Comparison of ENCODE assay signal across 16 cellular contexts in the genomic region with DNA sequence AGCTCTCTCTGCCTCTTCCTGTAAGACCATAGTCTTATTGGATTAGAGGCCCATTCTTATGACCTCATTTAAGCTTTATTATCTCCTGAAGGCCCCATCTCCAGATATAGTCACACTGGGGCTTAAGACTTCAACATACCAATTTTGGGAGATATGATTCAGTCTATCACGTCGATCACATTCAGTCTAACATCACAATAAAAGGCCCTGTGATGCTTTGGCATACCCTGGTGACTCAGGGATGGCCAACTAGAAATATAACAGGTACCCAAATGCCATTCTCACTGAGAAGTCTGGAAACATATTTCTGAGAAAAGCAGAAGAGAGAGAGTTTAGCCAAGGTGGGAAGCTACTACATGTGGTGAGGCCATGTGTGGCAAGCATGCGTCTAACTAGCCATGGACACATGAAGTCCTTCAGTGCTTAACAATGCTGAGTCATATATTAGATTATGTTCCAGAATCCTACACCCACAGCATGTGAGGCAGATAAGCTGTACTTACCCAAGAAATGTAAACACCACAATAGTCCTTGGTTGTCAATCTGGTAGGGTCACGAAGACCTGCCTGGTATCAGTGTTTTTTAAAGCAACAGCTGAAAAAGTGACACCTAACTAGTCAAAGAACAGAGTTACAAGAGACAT.
DNase-seq lines count a peak whose midpoint lies in the region; ATAC-seq, FAIRE-seq and TF ChIP-seq lines count a peak whose summit lies in the region.
"Had no signal": no experiment of that assay in that cellular context is flagged by ENCODE, and none has a peak within 500 bp of the region (broad histone marks: within the 10 kb centered on the region; RNA-seq: fewer than 3 reads in every experiment).

No MANE protein-coding gene starts in this region.

- ATAC-seq in stimulated activated naive CD8-positive, alpha-beta T cell treated with anti-CD3 and anti-CD28 coated beads, Interleukin-15, Interleukin-2, amounts not matched to agents 100 U/mL and 50 U/mL, for 24 hours, result peak; percentile 51
- no peak for ATAC-seq in stimulated activated naive CD8-positive, alpha-beta T cell treated with anti-CD3 and anti-CD28 coated beads, Interleukin-15, amount 100 ng/mL, for 72 hours
- ATAC-seq in upper lobe of right lung, result peak; percentile 85
- ATAC-seq in natural killer cell, result no peak
- no peak for ATAC-seq in GM21526 (IDR thresholded peaks at IDR 0.05; ENCODE audit: low FRiP score, unreplicated experiment)

- no peak overlapping the region for H3K27ac ChIP-seq in upper lobe of right lung
- no peak overlapping the region for H3K27ac ChIP-seq in RWPE1
- H3K27ac ChIP-seq: BLaER1 had no signal

- no peak overlapping the region for H3K4me3 Mint-ChIP-seq in stimulated activated naive CD8-positive, alpha-beta T cell treated with anti-CD3 and anti-CD28 coated beads, Interleukin-15, amount 100 ng/mL, for 72 hours
- no peak overlapping the region for H3K4me3 Mint-ChIP-seq in natural killer cell
- H3K4me3 Mint-ChIP-seq: stimulated activated naive CD8-positive, alpha-beta T cell treated with anti-CD3 and anti-CD28 coated beads, Interleukin-15, Interleukin-2, amounts not matched to agents 100 ng/mL and 50 ng/mL, for 24 hours had no signal

- no peak overlapping the region for H3K4me3 ChIP-seq in adipocyte (ENCODE audit: low read length)
- no peak overlapping the region for H3K4me3 ChIP-seq in upper lobe of right lung
- H3K4me3 ChIP-seq: BLaER1 had no signal

- POLR2A ChIA-PET in RWPE1 (lab: Yijun Ruan, JAX; ENCODE audit: low non-redundant PET), result no interaction called here

- intact Hi-C loops in upper lobe of right lung (cut with DNase I) (no loop called here), natural killer cell (cut with micrococcal nuclease) (no loop called here)

- H3K27me3 ChIP-seq in adipocyte (replicated peaks; ENCODE audit: control insufficient read depth, insufficient read depth, low read length), result no peaks in the 10 kb centered on the region
- H3K27me3 ChIP-seq in upper lobe of right lung, result no peaks in the 10 kb centered on the region
- H3K27me3 ChIP-seq: BLaER1 had no signal

- H3K36me3 Mint-ChIP-seq in natural killer cell, result no peaks in the 10 kb centered on the region

- no peak overlapping the region for H3K27ac Mint-ChIP-seq in stimulated activated naive CD8-positive, alpha-beta T cell treated with anti-CD3 and anti-CD28 coated beads, Interleukin-15, amount 100 ng/mL, for 72 hours
- H3K27ac Mint-ChIP-seq in natural killer cell, result no peak overlapping the region
- H3K27ac Mint-ChIP-seq: stimulated activated naive CD8-positive, alpha-beta T cell treated with anti-CD3 and anti-CD28 coated beads, Interleukin-15, Interleukin-2, amounts not matched to agents 100 ng/mL and 50 ng/mL, for 24 hours had no signal

- no peaks in the 10 kb centered on the region for H3K27me3 Mint-ChIP-seq in stimulated activated naive CD8-positive, alpha-beta T cell treated with anti-CD3 and anti-CD28 coated beads, Interleukin-15, amount 100 ng/mL, for 72 hours
- peaks cover 0 to 2% of the 10 kb centered on the region in 2 donors for H3K27me3 Mint-ChIP-seq in natural killer cell (ENCODE audit: low read depth in 2 of 2)
- H3K27me3 Mint-ChIP-seq: stimulated activated naive CD8-positive, alpha-beta T cell treated with anti-CD3 and anti-CD28 coated beads, Interleukin-15, Interleukin-2, amounts not matched to agents 100 ng/mL and 50 ng/mL, for 24 hours had no signal

- H3K4me1 ChIP-seq in adipocyte (ENCODE audit: control insufficient read depth, insufficient read depth, low read length) (no peaks in the 10 kb centered on the region), upper lobe of right lung (no peaks in the 10 kb centered on the region)

- CTCF ChIA-PET in RWPE1 (lab: Yijun Ruan, JAX), result no interaction called here

- H3K9me3 Mint-ChIP-seq in stimulated activated naive CD8-positive, alpha-beta T cell treated with anti-CD3 and anti-CD28 coated beads, Interleukin-15, amount 100 ng/mL, for 72 hours, result no peaks in the 10 kb centered on the region
- no peaks in the 10 kb centered on the region for H3K9me3 Mint-ChIP-seq in natural killer cell
- H3K9me3 Mint-ChIP-seq: stimulated activated naive CD8-positive, alpha-beta T cell treated with anti-CD3 and anti-CD28 coated beads, Interleukin-15, Interleukin-2, amounts not matched to agents 100 ng/mL and 50 ng/mL, for 24 hours had no signal

- no peak for DNase-seq in stimulated activated naive CD8-positive, alpha-beta T cell treated with anti-CD3 and anti-CD28 coated beads, Interleukin-15, Interleukin-2, amounts not matched to agents 100 U/mL and 50 U/mL, for 24 hours
- no peak for DNase-seq in stimulated activated naive CD8-positive, alpha-beta T cell treated with anti-CD3 and anti-CD28 coated beads, Interleukin-15, amount 100 ng/mL, for 72 hours
- DNase-seq in adipocyte (ENCODE audit: low read depth) (peak; percentile 1), upper lobe of right lung (no peak), RWPE1 (ENCODE audit: low spot score) (no peak), natural killer cell (no peak)
- DNase-seq: activated CD4-positive, alpha-beta T cell treated with anti-CD3 and anti-CD28 coated beads, Interleukin-2, amount 50 U/mL, for 1 hour; activated naive CD4-positive, alpha-beta T cell treated with anti-CD3 and anti-CD28 coated beads, Interleukin-2, amount 50 U/mL, for 16 hours; dermis blood vessel endothelial cell; GDM1; NCI-H1436 treated with DMSO at 0.1 percent for 48 hours; stimulated activated CD4-positive, alpha-beta T cell treated with anti-CD3 and anti-CD28 coated beads, Interleukin-4, amount 100 ng/mL, for 24 hours had no signal

- H3K9ac ChIP-seq in adipocyte (ENCODE audit: low read length), result no peak overlapping the region
- H3K9ac ChIP-seq: BLaER1 had no signal

- peak; percentile 92 for FAIRE-seq in islet of Langerhans (lab: Jason Lieb, UNC)

- H3K9me3 ChIP-seq in adipocyte (ENCODE audit: control insufficient read depth, low read length) (no peaks in the 10 kb centered on the region), upper lobe of right lung (no peaks in the 10 kb centered on the region)
- H3K9me3 ChIP-seq: BLaER1 had no signal

- no peaks in the 10 kb centered on the region for H3K36me3 ChIP-seq in adipocyte (ENCODE audit: control insufficient read depth, insufficient read depth, low read length, severe bottlenecking)
- no peaks in the 10 kb centered on the region for H3K36me3 ChIP-seq in upper lobe of right lung
- H3K36me3 ChIP-seq: BLaER1 had no signal

- H3K4me1 Mint-ChIP-seq in stimulated activated naive CD8-positive, alpha-beta T cell treated with anti-CD3 and anti-CD28 coated beads, Interleukin-15, amount 100 ng/mL, for 72 hours, result peaks cover 59% of the 10 kb centered on the region
- H3K4me1 Mint-ChIP-seq in natural killer cell, result peaks cover 4% of the 10 kb centered on the region in 2 donors

- no peak for TF ChIP-seq CTCF in upper lobe of right lung (IDR thresholded peaks at IDR 0.05)
- no peak for TF ChIP-seq CTCF in RWPE1 (conservative IDR thresholded peaks at IDR 0.05; ENCODE audit: low read depth)
- no peak for TF ChIP-seq CTCF in natural killer cell (IDR thresholded peaks at IDR 0.05)

Comparison
In these comparisons a context has a peak if more than half of its experiments do, and no peak if none do; other contexts are left out.
1. ATAC-seq: peak in stimulated activated naive CD8-positive, alpha-beta T cell treated with anti-CD3 and anti-CD28 coated beads, Interleukin-15, Interleukin-2, amounts not matched to agents 100 U/mL and 50 U/mL, for 24 hours (single experiment) and upper lobe of right lung (single experiment); none in stimulated activated naive CD8-positive, alpha-beta T cell treated with anti-CD3 and anti-CD28 coated beads, Interleukin-15, amount 100 ng/mL, for 72 hours (single experiment), natural killer cell (0 of 3) and GM21526 (single experiment).